ENCODE assay signal across 1 cellular context in genomic region chr11:62669420-62670161, GRCh38.
TF ChIP-seq lines count a peak whose summit lies in the region.

No MANE protein-coding gene starts in this region.

TF ChIP-seq in K562, 482 proteins besides CTCF, POLR2A, EP300 and RAD21 (continued from another document and continues in another):
- TF ChIP-seq HMGXB4 (CRISPR knock-in tag; IDR thresholded peaks at IDR 0.05) (no peak; the same call in 1 of the 2 replicates), MTA3 (IDR thresholded peaks at IDR 0.05; ENCODE audit: borderline replicate concordance) (peak; percentile 12; the same call in 1 of the 2 replicates), KDM4B (IDR thresholded peaks at IDR 0.05; ENCODE audit: borderline replicate concordance in 2 of 2, low read depth in 1 of 2) (no peak), BDP1 (IDR thresholded peaks at IDR 0.05; ENCODE audit: insufficient read depth, insufficient read length) (no peak), E2F5 (CRISPR knock-in tag; IDR thresholded peaks at IDR 0.05) (no peak), GTF2B (IDR thresholded peaks at IDR 0.05; ENCODE audit: extremely low read depth, insufficient read length) (no peak), TCF15 (CRISPR knock-in tag; IDR thresholded peaks at IDR 0.05) (no peak), POLR3A (IDR thresholded peaks at IDR 0.05; ENCODE audit: borderline replicate concordance, extremely low read depth, insufficient read depth, insufficient read length) (no peak), POLR2H (tag; IDR thresholded peaks at IDR 0.05; ENCODE audit: low read depth) (no peak), HBP1 (CRISPR knock-in tag; IDR thresholded peaks at IDR 0.05) (no peak), NCOR1 (IDR thresholded peaks at IDR 0.05) (no peak), PHF21A (IDR thresholded peaks at IDR 0.05; ENCODE audit: borderline replicate concordance, low read depth) (no peak), ILF3 (IDR thresholded peaks at IDR 0.05; ENCODE audit: borderline replicate concordance) (no peak), ZNF592 (IDR thresholded peaks at IDR 0.05) (peak; percentile 55), ZSCAN32 (CRISPR knock-in tag; IDR thresholded peaks at IDR 0.05) (no peak), SAFB (IDR thresholded peaks at IDR 0.05; ENCODE audit: borderline replicate concordance, low read depth, low read length) (no peak), ZNF407 (IDR thresholded peaks at IDR 0.05; ENCODE audit: low read depth) (no peak), POLR2AphosphoS2 (IDR thresholded peaks at IDR 0.05; ENCODE audit: low read length) (no peak), FOXJ3 (CRISPR knock-in tag; IDR thresholded peaks at IDR 0.05) (no peak), TAF1 (IDR thresholded peaks at IDR 0.05; ENCODE audit: control insufficient read depth, extremely low read depth, insufficient read depth, low read length, severe bottlenecking) (no peak), ZBTB34 (CRISPR knock-in tag; IDR thresholded peaks at IDR 0.05) (no peak), CEBPG (CRISPR knock-in tag; IDR thresholded peaks at IDR 0.05) (no peak), CEBPG (tag; conservative IDR thresholded peaks at IDR 0.05 in 1 of 2, IDR thresholded peaks at IDR 0.05 in 1 of 2) (no peak), SMAD3 (CRISPR knock-in tag; conservative IDR thresholded peaks at IDR 0.05) (no peak), LCOR (CRISPR knock-in tag; IDR thresholded peaks at IDR 0.05) (no peak), TFAM (CRISPR knock-in tag; conservative IDR thresholded peaks at IDR 0.05) (no peak), ELF4 (CRISPR knock-in tag; IDR thresholded peaks at IDR 0.05) (no peak), RBM22 (IDR thresholded peaks at IDR 0.05; ENCODE audit: low read depth, low read length, poor library complexity, severe bottlenecking) (no peak), MNT (conservative IDR thresholded peaks at IDR 0.05) (0 out of 4 replicates have a peak, but pooled peaks of 1 of the 2 experiments have one; percentile 11), KAT8 (IDR thresholded peaks at IDR 0.05; ENCODE audit: low read depth) (no peak), ZNF282 (CRISPR knock-in tag; IDR thresholded peaks at IDR 0.05) (no peak), FOXP4 (CRISPR knock-in tag; IDR thresholded peaks at IDR 0.05; ENCODE audit: borderline replicate concordance) (no peak), HDGF (IDR thresholded peaks at IDR 0.05) (no peak; the same call in none of the 2 replicates)
